In the genomic region with DNA sequence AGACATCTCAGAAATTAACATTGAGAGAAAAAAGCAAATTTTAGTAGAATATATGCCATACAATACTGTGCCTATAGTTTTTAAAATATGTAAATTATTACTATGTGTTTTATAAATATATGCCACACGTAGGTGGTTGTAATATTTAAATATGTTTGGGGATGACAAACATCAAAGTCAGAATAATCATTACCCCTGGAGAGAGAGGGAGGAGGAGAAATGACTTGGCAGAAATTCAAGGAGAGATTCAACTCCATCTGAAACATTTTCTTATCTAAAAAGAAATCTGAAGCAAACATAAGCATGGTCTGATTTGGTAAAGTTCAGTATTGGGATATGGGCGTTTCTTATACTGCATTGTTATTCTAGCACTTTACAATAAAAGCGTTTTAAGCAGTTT, we compare ENCODE assay signal across 2 cellular contexts.
TF ChIP-seq lines count a peak whose summit lies in the region.

No MANE protein-coding gene starts in this region.

TF ChIP-seq in HEK293, 187 proteins besides CTCF, POLR2A, EP300 and RAD21 (continued from another document):
- TF ChIP-seq, protein P1, sequence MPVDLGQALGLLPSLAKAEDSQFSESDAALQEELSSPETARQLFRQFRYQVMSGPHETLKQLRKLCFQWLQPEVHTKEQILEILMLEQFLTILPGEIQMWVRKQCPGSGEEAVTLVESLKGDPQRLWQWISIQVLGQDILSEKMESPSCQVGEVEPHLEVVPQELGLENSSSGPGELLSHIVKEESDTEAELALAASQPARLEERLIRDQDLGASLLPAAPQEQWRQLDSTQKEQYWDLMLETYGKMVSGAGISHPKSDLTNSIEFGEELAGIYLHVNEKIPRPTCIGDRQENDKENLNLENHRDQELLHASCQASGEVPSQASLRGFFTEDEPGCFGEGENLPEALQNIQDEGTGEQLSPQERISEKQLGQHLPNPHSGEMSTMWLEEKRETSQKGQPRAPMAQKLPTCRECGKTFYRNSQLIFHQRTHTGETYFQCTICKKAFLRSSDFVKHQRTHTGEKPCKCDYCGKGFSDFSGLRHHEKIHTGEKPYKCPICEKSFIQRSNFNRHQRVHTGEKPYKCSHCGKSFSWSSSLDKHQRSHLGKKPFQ (tag by site-specific recombination; IDR thresholded peaks at IDR 0.05) = no peak
- TF ChIP-seq ZBTB1 (tag by site-specific recombination; IDR thresholded peaks at IDR 0.05) (no peak), SETDB1 (IDR thresholded peaks at IDR 0.05; ENCODE audit: insufficient read length, low read length) (peak; percentile 59), ZNF701 (tag by site-specific recombination; IDR thresholded peaks at IDR 0.05) (no peak), ZNF747 (tag by site-specific recombination; IDR thresholded peaks at IDR 0.05) (no peak), ZNF114 (tag by site-specific recombination; IDR thresholded peaks at IDR 0.05) (no peak), ZNF558 (tag by site-specific recombination; IDR thresholded peaks at IDR 0.05) (no peak), ZNF600 (tag by site-specific recombination; IDR thresholded peaks at IDR 0.05) (no peak), ZNF248 (tag by site-specific recombination; IDR thresholded peaks at IDR 0.05) (no peak)
- TF ChIP-seq, protein P2, sequence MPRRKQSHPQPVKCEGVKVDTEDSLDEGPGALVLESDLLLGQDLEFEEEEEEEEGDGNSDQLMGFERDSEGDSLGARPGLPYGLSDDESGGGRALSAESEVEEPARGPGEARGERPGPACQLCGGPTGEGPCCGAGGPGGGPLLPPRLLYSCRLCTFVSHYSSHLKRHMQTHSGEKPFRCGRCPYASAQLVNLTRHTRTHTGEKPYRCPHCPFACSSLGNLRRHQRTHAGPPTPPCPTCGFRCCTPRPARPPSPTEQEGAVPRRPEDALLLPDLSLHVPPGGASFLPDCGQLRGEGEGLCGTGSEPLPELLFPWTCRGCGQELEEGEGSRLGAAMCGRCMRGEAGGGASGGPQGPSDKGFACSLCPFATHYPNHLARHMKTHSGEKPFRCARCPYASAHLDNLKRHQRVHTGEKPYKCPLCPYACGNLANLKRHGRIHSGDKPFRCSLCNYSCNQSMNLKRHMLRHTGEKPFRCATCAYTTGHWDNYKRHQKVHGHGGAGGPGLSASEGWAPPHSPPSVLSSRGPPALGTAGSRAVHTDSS (tag by site-specific recombination; IDR thresholded peaks at IDR 0.05) = no peak
- TF ChIP-seq, protein P3, sequence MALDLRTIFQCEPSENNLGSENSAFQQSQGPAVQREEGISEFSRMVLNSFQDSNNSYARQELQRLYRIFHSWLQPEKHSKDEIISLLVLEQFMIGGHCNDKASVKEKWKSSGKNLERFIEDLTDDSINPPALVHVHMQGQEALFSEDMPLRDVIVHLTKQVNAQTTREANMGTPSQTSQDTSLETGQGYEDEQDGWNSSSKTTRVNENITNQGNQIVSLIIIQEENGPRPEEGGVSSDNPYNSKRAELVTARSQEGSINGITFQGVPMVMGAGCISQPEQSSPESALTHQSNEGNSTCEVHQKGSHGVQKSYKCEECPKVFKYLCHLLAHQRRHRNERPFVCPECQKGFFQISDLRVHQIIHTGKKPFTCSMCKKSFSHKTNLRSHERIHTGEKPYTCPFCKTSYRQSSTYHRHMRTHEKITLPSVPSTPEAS (tag by site-specific recombination; IDR thresholded peaks at IDR 0.05) = no peak

TF ChIP-seq in K562, 482 proteins besides CTCF, POLR2A, EP300 and RAD21 (continued from another document):
- TF ChIP-seq, protein P4, sequence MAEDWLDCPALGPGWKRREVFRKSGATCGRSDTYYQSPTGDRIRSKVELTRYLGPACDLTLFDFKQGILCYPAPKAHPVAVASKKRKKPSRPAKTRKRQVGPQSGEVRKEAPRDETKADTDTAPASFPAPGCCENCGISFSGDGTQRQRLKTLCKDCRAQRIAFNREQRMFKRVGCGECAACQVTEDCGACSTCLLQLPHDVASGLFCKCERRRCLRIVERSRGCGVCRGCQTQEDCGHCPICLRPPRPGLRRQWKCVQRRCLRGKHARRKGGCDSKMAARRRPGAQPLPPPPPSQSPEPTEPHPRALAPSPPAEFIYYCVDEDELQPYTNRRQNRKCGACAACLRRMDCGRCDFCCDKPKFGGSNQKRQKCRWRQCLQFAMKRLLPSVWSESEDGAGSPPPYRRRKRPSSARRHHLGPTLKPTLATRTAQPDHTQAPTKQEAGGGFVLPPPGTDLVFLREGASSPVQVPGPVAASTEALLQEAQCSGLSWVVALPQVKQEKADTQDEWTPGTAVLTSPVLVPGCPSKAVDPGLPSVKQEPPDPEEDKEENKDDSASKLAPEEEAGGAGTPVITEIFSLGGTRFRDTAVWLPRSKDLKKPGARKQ (CRISPR knock-in tag; IDR thresholded peaks at IDR 0.05) = no peak
- TF ChIP-seq, protein P5, sequence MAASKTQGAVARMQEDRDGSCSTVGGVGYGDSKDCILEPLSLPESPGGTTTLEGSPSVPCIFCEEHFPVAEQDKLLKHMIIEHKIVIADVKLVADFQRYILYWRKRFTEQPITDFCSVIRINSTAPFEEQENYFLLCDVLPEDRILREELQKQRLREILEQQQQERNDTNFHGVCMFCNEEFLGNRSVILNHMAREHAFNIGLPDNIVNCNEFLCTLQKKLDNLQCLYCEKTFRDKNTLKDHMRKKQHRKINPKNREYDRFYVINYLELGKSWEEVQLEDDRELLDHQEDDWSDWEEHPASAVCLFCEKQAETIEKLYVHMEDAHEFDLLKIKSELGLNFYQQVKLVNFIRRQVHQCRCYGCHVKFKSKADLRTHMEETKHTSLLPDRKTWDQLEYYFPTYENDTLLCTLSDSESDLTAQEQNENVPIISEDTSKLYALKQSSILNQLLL (CRISPR knock-in tag; IDR thresholded peaks at IDR 0.05; ENCODE audit: borderline replicate concordance) = no peak
- TF ChIP-seq, protein P6, sequence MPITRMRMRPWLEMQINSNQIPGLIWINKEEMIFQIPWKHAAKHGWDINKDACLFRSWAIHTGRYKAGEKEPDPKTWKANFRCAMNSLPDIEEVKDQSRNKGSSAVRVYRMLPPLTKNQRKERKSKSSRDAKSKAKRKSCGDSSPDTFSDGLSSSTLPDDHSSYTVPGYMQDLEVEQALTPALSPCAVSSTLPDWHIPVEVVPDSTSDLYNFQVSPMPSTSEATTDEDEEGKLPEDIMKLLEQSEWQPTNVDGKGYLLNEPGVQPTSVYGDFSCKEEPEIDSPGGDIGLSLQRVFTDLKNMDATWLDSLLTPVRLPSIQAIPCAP (CRISPR knock-in tag; IDR thresholded peaks at IDR 0.05; ENCODE audit: borderline replicate concordance) = no peak
- TF ChIP-seq HDAC1 (IDR thresholded peaks at IDR 0.05) (no peak), CHCHD3 (CRISPR knock-in tag; IDR thresholded peaks at IDR 0.05) (no peak), NFE2L1 (tag; IDR thresholded peaks at IDR 0.05; ENCODE audit: borderline replicate concordance, low read depth) (peak; percentile 28; the same call in 1 of the 2 replicates), POU5F1 (IDR thresholded peaks at IDR 0.05; ENCODE audit: borderline replicate concordance, low read depth, low read length, partially characterized antibody) (no peak), MAFG (tag; conservative IDR thresholded peaks at IDR 0.05) (peak; percentile 50), NFE2 (IDR thresholded peaks at IDR 0.05; ENCODE audit: low read depth) (peak; percentile 64)
- TF ChIP-seq, protein P7, sequence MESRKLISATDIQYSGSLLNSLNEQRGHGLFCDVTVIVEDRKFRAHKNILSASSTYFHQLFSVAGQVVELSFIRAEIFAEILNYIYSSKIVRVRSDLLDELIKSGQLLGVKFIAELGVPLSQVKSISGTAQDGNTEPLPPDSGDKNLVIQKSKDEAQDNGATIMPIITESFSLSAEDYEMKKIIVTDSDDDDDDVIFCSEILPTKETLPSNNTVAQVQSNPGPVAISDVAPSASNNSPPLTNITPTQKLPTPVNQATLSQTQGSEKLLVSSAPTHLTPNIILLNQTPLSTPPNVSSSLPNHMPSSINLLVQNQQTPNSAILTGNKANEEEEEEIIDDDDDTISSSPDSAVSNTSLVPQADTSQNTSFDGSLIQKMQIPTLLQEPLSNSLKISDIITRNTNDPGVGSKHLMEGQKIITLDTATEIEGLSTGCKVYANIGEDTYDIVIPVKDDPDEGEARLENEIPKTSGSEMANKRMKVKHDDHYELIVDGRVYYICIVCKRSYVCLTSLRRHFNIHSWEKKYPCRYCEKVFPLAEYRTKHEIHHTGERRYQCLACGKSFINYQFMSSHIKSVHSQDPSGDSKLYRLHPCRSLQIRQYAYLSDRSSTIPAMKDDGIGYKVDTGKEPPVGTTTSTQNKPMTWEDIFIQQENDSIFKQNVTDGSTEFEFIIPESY (CRISPR knock-in tag; IDR thresholded peaks at IDR 0.05) = no peak
- TF ChIP-seq, protein P8, sequence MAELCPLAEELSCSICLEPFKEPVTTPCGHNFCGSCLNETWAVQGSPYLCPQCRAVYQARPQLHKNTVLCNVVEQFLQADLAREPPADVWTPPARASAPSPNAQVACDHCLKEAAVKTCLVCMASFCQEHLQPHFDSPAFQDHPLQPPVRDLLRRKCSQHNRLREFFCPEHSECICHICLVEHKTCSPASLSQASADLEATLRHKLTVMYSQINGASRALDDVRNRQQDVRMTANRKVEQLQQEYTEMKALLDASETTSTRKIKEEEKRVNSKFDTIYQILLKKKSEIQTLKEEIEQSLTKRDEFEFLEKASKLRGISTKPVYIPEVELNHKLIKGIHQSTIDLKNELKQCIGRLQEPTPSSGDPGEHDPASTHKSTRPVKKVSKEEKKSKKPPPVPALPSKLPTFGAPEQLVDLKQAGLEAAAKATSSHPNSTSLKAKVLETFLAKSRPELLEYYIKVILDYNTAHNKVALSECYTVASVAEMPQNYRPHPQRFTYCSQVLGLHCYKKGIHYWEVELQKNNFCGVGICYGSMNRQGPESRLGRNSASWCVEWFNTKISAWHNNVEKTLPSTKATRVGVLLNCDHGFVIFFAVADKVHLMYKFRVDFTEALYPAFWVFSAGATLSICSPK (IDR thresholded peaks at IDR 0.05; ENCODE audit: borderline replicate concordance) = no peak
TF ChIP-seq in K562: peak in this region for 3.
